In genomic region chr3:103862415-103862814, GRCh38 we compare ENCODE assay signal across 26 cellular contexts.
"Had no signal": no experiment of that assay in that cellular context is flagged by ENCODE, and none has a peak within 500 bp of the region (broad histone marks: within the 10 kb centered on the region; RNA-seq: fewer than 3 reads in every experiment).

No MANE protein-coding gene starts in this region.

- H3K9me3 ChIP-seq: lower lobe of right lung, pancreas, prostate gland, testis, thyroid gland, transverse colon, upper lobe of left lung, vagina had no signal

- H3K36me3 Mint-ChIP-seq: immature natural killer cell; naive thymus-derived CD8-positive, alpha-beta T cell; stimulated activated naive B cell treated with anti-CD40 and anti-IgM and Interleukin-4, amounts not matched to agents 10 μg/mL and 1 μg/mL and 100 μg/mL, for 72 hours had no signal

- H3K36me3 ChIP-seq: left lung, lower lobe of right lung, pancreas, prostate gland, spleen, stomach, thyroid gland, transverse colon, upper lobe of left lung, vagina had no signal

- H3K27ac ChIP-seq: left lung, lower lobe of right lung, pancreas, prostate gland, spleen, stomach, testis, thyroid gland, transverse colon, upper lobe of left lung, vagina had no signal

- H3K4me1 Mint-ChIP-seq: immature natural killer cell; naive thymus-derived CD8-positive, alpha-beta T cell; stimulated activated naive B cell treated with anti-CD40 and anti-IgM and Interleukin-4, amounts not matched to agents 10 μg/mL and 1 μg/mL and 100 μg/mL, for 72 hours had no signal

- H3K4me3 ChIP-seq: left lung, lower lobe of right lung, pancreas, prostate gland, spleen, stomach, testis, thyroid gland, transverse colon, upper lobe of left lung, vagina had no signal

- H3K4me3 Mint-ChIP-seq: immature natural killer cell; naive thymus-derived CD8-positive, alpha-beta T cell; nephron; neural crest cell; stimulated activated naive B cell treated with anti-CD40 and anti-IgM and Interleukin-4, amounts not matched to agents 10 μg/mL and 1 μg/mL and 100 μg/mL, for 72 hours had no signal

- H3K27me3 ChIP-seq: left lung, pancreas, spleen, stomach, testis, thyroid gland, transverse colon, upper lobe of left lung, vagina had no signal

- H3K27me3 Mint-ChIP-seq: naive thymus-derived CD8-positive, alpha-beta T cell; stimulated activated naive B cell treated with anti-CD40 and anti-IgM and Interleukin-4, amounts not matched to agents 10 μg/mL and 1 μg/mL and 100 μg/mL, for 72 hours had no signal

- DNase-seq: hippocampal formation; immature natural killer cell; left colon; lower lobe of right lung; mammary epithelial cell; mesenchymal stem cell; naive thymus-derived CD8-positive, alpha-beta T cell; nucleus accumbens; retina; right cardiac atrium; small intestine; spleen; stimulated activated CD4-positive, alpha-beta T cell treated with anti-CD3 and anti-CD28 coated beads, Interleukin-4, amount 100 ng/mL, for 24 hours; stimulated activated naive B cell treated with anti-CD40 and anti-IgM and Interleukin-4, amounts not matched to agents 10 μg/mL and 1 μg/mL and 100 μg/mL, for 72 hours; stimulated activated naive CD8-positive, alpha-beta T cell treated with anti-CD3 and anti-CD28 coated beads, Interleukin-15, Interleukin-2, amounts not matched to agents 100 U/mL and 50 U/mL, for 24 hours; stomach; testis; thyroid gland; transverse colon; upper lobe of left lung had no signal

- ATAC-seq: left colon; left lung; lower lobe of right lung; naive thymus-derived CD8-positive, alpha-beta T cell; pancreas; right cardiac atrium; stimulated activated naive B cell treated with anti-CD40 and anti-IgM and Interleukin-4, amounts not matched to agents 10 μg/mL and 1 μg/mL and 100 μg/mL, for 72 hours; stimulated activated naive CD8-positive, alpha-beta T cell treated with anti-CD3 and anti-CD28 coated beads, Interleukin-15, Interleukin-2, amounts not matched to agents 100 U/mL and 50 U/mL, for 24 hours had no signal

- H3K27ac Mint-ChIP-seq: immature natural killer cell; naive thymus-derived CD8-positive, alpha-beta T cell; nephron; stimulated activated naive B cell treated with anti-CD40 and anti-IgM and Interleukin-4, amounts not matched to agents 10 μg/mL and 1 μg/mL and 100 μg/mL, for 72 hours had no signal

- H3K4me1 ChIP-seq: left lung, lower lobe of right lung, pancreas, prostate gland, spleen, stomach, testis, thyroid gland, transverse colon, upper lobe of left lung, vagina had no signal
